Comparison of ENCODE assay signal across 8 cellular contexts in the genomic region with DNA sequence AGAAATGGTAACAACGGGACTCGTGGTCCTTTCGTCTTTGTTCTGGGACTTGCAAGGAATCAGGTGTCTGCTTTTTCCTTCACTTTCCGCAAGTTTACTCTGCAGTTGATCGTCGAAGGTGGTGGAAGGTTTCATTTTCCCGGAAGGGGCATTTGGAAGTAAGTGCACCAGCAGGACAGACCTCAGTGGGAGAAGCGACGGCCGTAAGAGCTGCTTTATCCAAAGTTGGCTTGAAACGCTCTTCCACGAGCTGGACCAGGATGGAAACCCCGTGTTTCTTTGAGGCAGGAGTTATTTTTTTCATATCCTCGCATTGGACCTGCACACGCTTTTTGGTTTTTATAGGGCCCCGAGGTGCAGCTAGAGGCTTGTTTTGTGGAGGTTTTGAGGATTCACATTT. TPM values are rescaled to one million over a fixed set of nuclear protein-coding genes. Genes with fewer than 3 reads are reported as not detected.
DNase-seq lines count a peak whose midpoint lies in the region; ATAC-seq and TF ChIP-seq lines count a peak whose summit lies in the region.

No MANE protein-coding gene starts in this region.

- no peak overlapping the region for H2AK5ac ChIP-seq in mesenchymal stem cell (ENCODE audit: low read length, severe bottlenecking)

- peak overlapping the region; percentile 71 for H3K4me2 ChIP-seq in mesenchymal stem cell (ENCODE audit: low read length, poor library complexity, severe bottlenecking)

- DNase-seq in cardiac muscle cell (ENCODE audit: low read depth in 1 of 2, low spot score in 1 of 2) (no peak), left ventricle myocardium superior (no peak), brain microvascular endothelial cell (no peak), mesenchymal stem cell (peak; percentile 31), uterus (no peak), AG20443 (ENCODE audit: low spot score) (no peak)

- H2BK5ac ChIP-seq in mesenchymal stem cell (ENCODE audit: low read depth, low read length, poor library complexity, severe bottlenecking), result no peak overlapping the region

- peaks cover 29% of the 10 kb centered on the region for H3K4me1 ChIP-seq in cardiac muscle cell (ENCODE audit: low read depth)
- H3K4me1 ChIP-seq in mesenchymal stem cell (ENCODE audit: control insufficient read depth, insufficient read depth, low read depth, low read length), result peaks cover 48% of the 10 kb centered on the region
- peaks cover 15 to 47% of the 10 kb centered on the region in 2 donors for H3K4me1 ChIP-seq in uterus

- no peaks in the 10 kb centered on the region for H3K27me3 ChIP-seq in cardiac muscle cell
- H3K27me3 ChIP-seq in brain microvascular endothelial cell (replicated peaks), result no peaks in the 10 kb centered on the region
- no peaks in the 10 kb centered on the region for H3K27me3 ChIP-seq in mesenchymal stem cell (ENCODE audit: control insufficient read depth in 1 of 2, insufficient read depth in 1 of 2, low read length in 2 of 2)
- no peaks in the 10 kb centered on the region for H3K27me3 ChIP-seq in uterus

- 53% methylated on average over 14 of the region's 16 CpGs for WGBS in mesenchymal stem cell

- TF ChIP-seq CTCF in cardiac muscle cell (IDR thresholded peaks at IDR 0.05; ENCODE audit: low read depth, low read length), result no peak
- no peak for TF ChIP-seq CTCF in brain microvascular endothelial cell (IDR thresholded peaks at IDR 0.05; ENCODE audit: low read depth, low read length, missing control alignments)
- no peak for TF ChIP-seq CTCF in uterus (IDR thresholded peaks at IDR 0.05)

- peak overlapping the region in 1 of 2 experiments; percentile 93 for H3K18ac ChIP-seq in mesenchymal stem cell (ENCODE audit: low read depth in 1 of 2, low read length in 2 of 2)

- ATAC-seq in left ventricle myocardium superior (no peak), GM18519 (IDR thresholded peaks at IDR 0.05; ENCODE audit: low FRiP score, unreplicated experiment) (no peak), GM18873 (IDR thresholded peaks at IDR 0.05; ENCODE audit: low FRiP score, unreplicated experiment) (no peak)

- peak overlapping the region; percentile 100 for H3K4me3 ChIP-seq in cardiac muscle cell
- peak overlapping the region; percentile 91 for H3K4me3 ChIP-seq in brain microvascular endothelial cell (ENCODE audit: low read depth, low read length)
- peak overlapping the region; percentile 76 to 91 for H3K4me3 ChIP-seq in mesenchymal stem cell (ENCODE audit: insufficient read depth in 1 of 2, low read depth in 1 of 2, low read length in 2 of 2)
- H3K4me3 ChIP-seq in uterus, result peak overlapping the region; percentile 91 to 92

- peaks cover 2% of the 10 kb centered on the region for H3K79me1 ChIP-seq in mesenchymal stem cell (replicated peaks; ENCODE audit: low read length, poor library complexity, severe bottlenecking)

- no peak overlapping the region for H2BK120ac ChIP-seq in mesenchymal stem cell (ENCODE audit: low read depth, low read length)

- no peaks in the 10 kb centered on the region for H3K36me3 ChIP-seq in cardiac muscle cell
- H3K36me3 ChIP-seq in brain microvascular endothelial cell (replicated peaks), result peaks cover 18% of the 10 kb centered on the region
- peaks cover 30 to 35% of the 10 kb centered on the region in 2 experiments for H3K36me3 ChIP-seq in mesenchymal stem cell (ENCODE audit: control insufficient read depth in 1 of 2, insufficient read depth in 2 of 2, low read depth in 1 of 2, low read length in 2 of 2)
- H3K36me3 ChIP-seq in uterus, result no peaks in the 10 kb centered on the region

- in situ Hi-C loops in brain microvascular endothelial cell (cut with HindIII; ENCODE audit: low pct_ligation_motif_present, low sequenced_read_pairs), result loop anchor here (25.0 kb wide), 1 partner anchor 580 kb away; a partner anchor contains a TSS

- H3K4ac ChIP-seq in mesenchymal stem cell (ENCODE audit: low read depth in 1 of 2, low read length in 2 of 2), result peak overlapping the region in 1 of 2 experiments; percentile 85

- no peak overlapping the region for H4K8ac ChIP-seq in mesenchymal stem cell (ENCODE audit: low read length)

- H3K23ac ChIP-seq in mesenchymal stem cell (ENCODE audit: low read length in 2 of 2), result peak overlapping the region in 1 of 2 experiments; percentile 95

- H3K9me3 ChIP-seq in cardiac muscle cell (ENCODE audit: low read depth) (no peaks in the 10 kb centered on the region), mesenchymal stem cell (ENCODE audit: control insufficient read depth, low read length) (no peaks in the 10 kb centered on the region), uterus (no peaks in the 10 kb centered on the region)

- no peak overlapping the region for H3K14ac ChIP-seq in mesenchymal stem cell (ENCODE audit: low read length in 2 of 2)

- H3K27ac ChIP-seq in cardiac muscle cell, result no peak overlapping the region
- peak overlapping the region; percentile 85 for H3K27ac ChIP-seq in brain microvascular endothelial cell
- H3K27ac ChIP-seq in mesenchymal stem cell (ENCODE audit: low read length, poor library complexity, severe bottlenecking), result peak overlapping the region; percentile 30
- peak overlapping the region; percentile 92 to 98 for H3K27ac ChIP-seq in uterus

- no peak overlapping the region for H4K91ac ChIP-seq in mesenchymal stem cell (ENCODE audit: low read length)

- H2AFZ ChIP-seq in mesenchymal stem cell (ENCODE audit: low read depth, low read length), result no peak overlapping the region

- H2BK12ac ChIP-seq in mesenchymal stem cell (ENCODE audit: low read length in 2 of 2), result no peak overlapping the region

- peak overlapping the region; percentile 95 for H3K9ac ChIP-seq in mesenchymal stem cell (ENCODE audit: low read length)

- no peak overlapping the region for H2BK15ac ChIP-seq in mesenchymal stem cell (ENCODE audit: low read depth, poor library complexity, severe bottlenecking)

- no peak for TF ChIP-seq POLR2A in uterus (IDR thresholded peaks at IDR 0.05)

- intact Hi-C loops in left ventricle myocardium superior (cut with micrococcal nuclease) (no loop called here), uterus (cut with DNase I; ENCODE audit: low total_unique reads) (no loop called here)

RNA-seq across cellular contexts. Expression of a gene that starts 1.2 kb away (rescaled TPM):
- total RNA-seq in cardiac muscle cell, result 23.0 and 30.0 TPM in 2 replicates
- 50.8 and 61.4 TPM in 2 replicates for polyA plus RNA-seq in cardiac muscle cell
- total RNA-seq in left ventricle myocardium superior, result 269 TPM
- polyA plus RNA-seq in mesenchymal stem cell (2013, experiment 1 of 2), result 768 TPM
- 790 TPM for polyA plus RNA-seq in mesenchymal stem cell (2013, experiment 2 of 2)
- total RNA-seq in uterus, result 100 to 1,000 TPM in 1 of 4 donors, 10 to 100 TPM in 2, 1 to 10 TPM in 1; 8.5 to 161 (median 28.1) TPM

RNA-seq across cellular contexts. Expression of a gene that starts 30.7 kb away (rescaled TPM):
- 24.4 and 27.8 TPM in 2 replicates for total RNA-seq in cardiac muscle cell
- polyA plus RNA-seq in cardiac muscle cell, result 19.2 and 19.3 TPM in 2 replicates
- 25.2 TPM for total RNA-seq in left ventricle myocardium superior
- 7.4 TPM for polyA plus RNA-seq in mesenchymal stem cell (2013, experiment 1 of 2)
- polyA plus RNA-seq in mesenchymal stem cell (2013, experiment 2 of 2), result 7.4 TPM
- total RNA-seq in uterus, result 10 to 100 TPM in 2 of 4 donors, 1 to 10 TPM in 2; 3.1 to 52.6 (median 16.7) TPM
